8 cellular contexts compared by ENCODE assay signal in genomic region chr1:35192056-35192852, GRCh38. TPM values are rescaled to one million over a fixed set of nuclear protein-coding genes. Genes with fewer than 3 reads are reported as not detected.
DNase-seq lines count a peak whose midpoint lies in the region; ATAC-seq and TF ChIP-seq lines count a peak whose summit lies in the region.

No MANE protein-coding gene starts in this region.

- H3K36me3 ChIP-seq in ES-I3 (ENCODE audit: insufficient read depth, low read length) (peaks cover 44% of the 10 kb centered on the region), adrenal gland (replicated peaks in 1 of 2) (peaks cover 0 to 41% of the 10 kb centered on the region in 2 donors), left ventricle myocardium inferior (peaks cover 44% of the 10 kb centered on the region), prostate gland (peaks cover 14 to 15% of the 10 kb centered on the region in 2 donors), upper lobe of right lung (peaks cover 43% of the 10 kb centered on the region)

- peaks cover 15% of the 10 kb centered on the region for H3K27me3 Mint-ChIP-seq in HFFc6 (ENCODE audit: insufficient read depth)

- peak overlapping the region; percentile 97 for H3K27ac Mint-ChIP-seq in HFFc6

- intact Hi-C loops in adrenal gland (cut with DNase I) = no loop called here
- intact Hi-C loops in left ventricle myocardium inferior (cut with micrococcal nuclease) = no loop called here
- intact Hi-C loops in prostate gland (cut with DNase I) = loop anchor here (2.0 to 5.0 kb wide), 2 partner anchors 161 to 365 kb away; partner anchors contain the start of genes KIAA0319L, NCDN and ZMYM6
- intact Hi-C loops in upper lobe of right lung (cut with DNase I) = no loop called here

- WGBS in adrenal gland, 4 donors = 0 to 1% (median 0%) methylated on average over 6 to 94 of the region's 94 CpGs
- WGBS in prostate gland = 0% methylated on average over 34 of the region's 94 CpGs

- H3K4me1 Mint-ChIP-seq in HFFc6 (ENCODE audit: low read depth) = peaks cover 64% of the 10 kb centered on the region

- TF ChIP-seq POLR2A in adrenal gland (IDR thresholded peaks at IDR 0.05) (peak; percentile 15 to 46), prostate gland (IDR thresholded peaks at IDR 0.05) (peak; percentile 71)

- peaks cover 10% of the 10 kb centered on the region for H3K4me1 ChIP-seq in ES-I3 (ENCODE audit: insufficient read depth, low read length)
- H3K4me1 ChIP-seq in adrenal gland (replicated peaks in 1 of 2) = peaks cover 19 to 40% of the 10 kb centered on the region in 2 donors
- H3K4me1 ChIP-seq in left ventricle myocardium inferior = peaks cover 59% of the 10 kb centered on the region
- H3K4me1 ChIP-seq in prostate gland (replicated peaks) = peaks cover 21% of the 10 kb centered on the region
- H3K4me1 ChIP-seq in upper lobe of right lung = peaks cover 36% of the 10 kb centered on the region

- H3K4me3 ChIP-seq in adrenal gland (peak overlapping the region; percentile 93 to 100 (median 98)), left ventricle myocardium inferior (peak overlapping the region; percentile 100), prostate gland (peak overlapping the region; percentile 97 to 100), upper lobe of right lung (peak overlapping the region; percentile 97)

- TF ChIP-seq CTCF in HFFc6 (IDR thresholded peaks at IDR 0.05) (peak; percentile 73), adrenal gland (IDR thresholded peaks at IDR 0.05) (peak in 3 of 6 experiments; percentile 32 to 42 (median 33)), left ventricle myocardium inferior (IDR thresholded peaks at IDR 0.05; ENCODE audit: borderline replicate concordance) (peak; percentile 30), prostate gland (IDR thresholded peaks at IDR 0.05) (peak in 2 of 4 experiments; percentile 43 to 53), upper lobe of right lung (IDR thresholded peaks at IDR 0.05) (peak; percentile 34)

- DNase-seq in HFFc6 (peak; percentile 52), NCI-H1105 treated with DMSO at 0.1 percent for 48 hours (lab: John Stamatoyannopoulos, UW) (peak; percentile 68), T-helper 1 cell (peak; percentile 79 to 90 (median 85)), adrenal gland (peak; percentile 79 to 88 (median 86)), left ventricle myocardium inferior (peak; percentile 88), prostate gland (ENCODE audit: low spot score) (peak; percentile 76), upper lobe of right lung (peak; percentile 94)

- H3K36me3 Mint-ChIP-seq in HFFc6 (ENCODE audit: low read depth) = peaks cover 47% of the 10 kb centered on the region

- peak; percentile 88 for ATAC-seq in upper lobe of right lung

- peak overlapping the region; percentile 89 for H3K9ac ChIP-seq in ES-I3 (ENCODE audit: low read depth, low read length)

- H3K27me3 ChIP-seq in adrenal gland (no peaks in the 10 kb centered on the region), left ventricle myocardium inferior (ENCODE audit: low read depth) (no peaks in the 10 kb centered on the region), prostate gland (replicated peaks; ENCODE audit: insufficient read depth) (no peaks in the 10 kb centered on the region), upper lobe of right lung (no peaks in the 10 kb centered on the region)

- no peaks in the 10 kb centered on the region; the same call in 1 of the 2 replicates for H3K9me3 Mint-ChIP-seq in HFFc6

- no peaks in the 10 kb centered on the region for H3K9me3 ChIP-seq in ES-I3 (ENCODE audit: control insufficient read depth, insufficient read depth, low read length)
- H3K9me3 ChIP-seq in adrenal gland (replicated peaks in 1 of 3) = no peaks in the 10 kb centered on the region
- no peaks in the 10 kb centered on the region for H3K9me3 ChIP-seq in left ventricle myocardium inferior (replicated peaks)
- no peaks in the 10 kb centered on the region for H3K9me3 ChIP-seq in prostate gland
- H3K9me3 ChIP-seq in upper lobe of right lung = no peaks in the 10 kb centered on the region

- H3K27ac ChIP-seq in adrenal gland (peak overlapping the region; percentile 92 to 100 (median 98)), left ventricle myocardium inferior (replicated peaks) (peak overlapping the region; percentile 99), prostate gland (peak overlapping the region; percentile 99), upper lobe of right lung (peak overlapping the region; percentile 99)

- peak overlapping the region; percentile 99 for H3K4me3 Mint-ChIP-seq in HFFc6

RNA-seq across cellular contexts. Expression of gene SFPQ, which starts 0.7 kb away (rescaled TPM):
- total RNA-seq in HFFc6 (2021; fragmentation: NEBNext Ultra II Directional; extraction: Animal tissue kit (Norgen Biotek cat#: 25700)) = 100 to 1,000 TPM; 144 to 254 (median 222) TPM
- total RNA-seq in adrenal gland (100 to 1,000 TPM in 6 of 8 donors, 10 to 100 TPM in 2; 67.6 to 198 (median 154) TPM), left ventricle myocardium inferior (81.0 TPM), prostate gland (100 to 1,000 TPM; 178 to 311 TPM), upper lobe of right lung (170 TPM)
- 100 to 1,000 TPM; 320 to 762 (median 355) TPM for polyA plus RNA-seq in adrenal gland

Comparison
In these comparisons a context has a peak if more than half of its experiments do, and no peak if none do; other contexts are left out.
1. Peak in every context shown above with its lines: DNase-seq, ATAC-seq, H3K4me3 ChIP-seq and H3K27ac ChIP-seq.